ENCODE assay signal across 8 cellular contexts in the genomic region with DNA sequence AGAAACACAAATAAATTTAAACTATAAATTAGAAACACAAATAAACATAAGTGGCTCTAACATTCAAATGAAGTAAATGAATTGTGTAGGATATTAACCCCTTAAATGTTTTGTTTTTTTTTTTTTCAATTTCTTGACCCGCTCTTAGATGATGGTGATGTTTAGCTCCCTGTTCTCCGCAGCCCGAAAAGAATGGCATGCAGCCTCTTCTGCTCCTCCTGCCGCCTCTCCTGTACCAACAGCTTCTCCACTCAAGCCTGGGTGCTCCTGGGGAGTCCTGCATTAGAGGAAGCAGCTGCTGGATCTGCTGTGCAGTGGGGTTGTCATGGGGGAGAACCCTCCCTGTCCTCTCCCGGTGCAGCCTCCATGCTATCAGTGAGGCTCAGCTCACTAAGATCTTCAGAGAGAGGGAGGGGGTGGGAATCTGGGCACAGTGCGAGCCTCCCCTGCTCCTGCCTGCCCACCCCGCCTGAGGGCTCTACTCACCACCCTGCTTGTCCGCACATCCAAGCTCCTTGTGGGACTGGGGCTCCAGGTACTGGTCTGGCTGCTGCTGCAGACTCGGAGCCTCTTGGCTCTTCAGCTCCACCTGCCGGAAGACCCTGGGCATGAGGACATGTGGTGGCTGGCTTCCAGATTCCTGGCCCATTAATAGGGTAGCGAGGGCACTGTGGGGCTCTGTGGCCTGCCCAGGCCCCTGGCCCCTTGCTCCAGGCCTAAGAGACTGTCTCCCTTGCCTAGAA. TPM values are rescaled to one million over a fixed set of nuclear protein-coding genes. Genes with fewer than 3 reads are reported as not detected.
DNase-seq lines count a peak whose midpoint lies in the region; ATAC-seq, FAIRE-seq and TF ChIP-seq lines count a peak whose summit lies in the region.
"Not testable (repeated sequence)": the region's sequence is repeated elsewhere in the genome, so short reads cannot be mapped to it uniquely, and the experiment has no call there.

No MANE protein-coding gene starts in this region.

- POLR2A ChIA-PET in IMR-90 (lab: Charles Lee; ENCODE audit: unreplicated experiment); activated naive CD8-positive, alpha-beta T cell treated with anti-CD3 and anti-CD28 coated beads, Interleukin-2, amount 10 ng/mL, durations not matched to agents 7 days and 5 days (lab: Charles Lee); H1 (lab: Charles Lee; ENCODE audit: partially characterized antibody); HepG2 (lab: Yijun Ruan, JAX): not testable (repeated sequence)

- not testable (repeated sequence) for H3K23ac ChIP-seq in IMR-90 (ENCODE audit: low read depth, low read length); H1 (ENCODE audit: insufficient read length)

- WGBS in IMR-90 (ENCODE audit: extremely low coverage in 2 of 2, insufficient read length in 1 of 2), 2 experiments = no CpG with 5 or more reads among the region's 11 CpGs
- 52% methylated on average over 9 of the region's 11 CpGs; no CpG with 5 or more reads in 1 of the 2 experiments for WGBS in H1 (ENCODE audit: extremely low coverage in 1 of 2, insufficient coverage in 1 of 2, insufficient read length in 1 of 2, insufficient replicate concordance in 2 of 2, low coverage in 1 of 2, low lambda C conversion rate in 2 of 2, missing lambda C conversion rate in 1 of 2), 2 experiments
- WGBS in HepG2 (ENCODE audit: low lambda C conversion rate) = 50% methylated on average over 5 of the region's 11 CpGs

- not testable (repeated sequence) for H3K27me3 Mint-ChIP-seq in CD14-positive monocyte (ENCODE audit: low read depth in 3 of 3); activated naive CD8-positive, alpha-beta T cell treated with anti-CD3 and anti-CD28 coated beads, Interleukin-2, amount 10 ng/mL, durations not matched to agents 7 days and 5 days

- H4K8ac ChIP-seq in IMR-90 (ENCODE audit: low read depth in 2 of 2, low read length in 2 of 2); H1 (ENCODE audit: extremely low read depth, insufficient read depth, low read length): not testable (repeated sequence)

- dilution Hi-C loops in IMR-90 (cut with HindIII; ENCODE audit: low sequenced_read_pairs, unreplicated experiment) = not testable (repeated sequence)

- not testable (repeated sequence) for H3K14ac ChIP-seq in IMR-90 (replicated peaks; ENCODE audit: low read depth, low read length); H1 (ENCODE audit: insufficient read length)

- intact Hi-C loops in CD14-positive monocyte (cut with micrococcal nuclease); IMR-90 (cut with micrococcal nuclease); HepG2 (cut with micrococcal nuclease; ENCODE audit: unreplicated experiment): not testable (repeated sequence)

- H3K9me3 Mint-ChIP-seq in CD14-positive monocyte; activated naive CD8-positive, alpha-beta T cell treated with anti-CD3 and anti-CD28 coated beads, Interleukin-2, amount 10 ng/mL, durations not matched to agents 7 days and 5 days: not testable (repeated sequence)

- not testable (repeated sequence) for ATAC-seq in IMR-90 (ENCODE audit: low read depth); activated naive CD8-positive, alpha-beta T cell treated with anti-CD3 and anti-CD28 coated beads, Interleukin-2, amount 10 ng/mL, durations not matched to agents 7 days and 5 days (ENCODE audit: low read depth); HepG2; stimulated activated naive CD8-positive, alpha-beta T cell treated with anti-CD3 and anti-CD28 coated beads, Interleukin-15, Interleukin-2, amounts not matched to agents 100 U/mL and 50 U/mL, for 24 hours

- not testable (repeated sequence) for H2BK20ac ChIP-seq in IMR-90 (ENCODE audit: low read depth, low read length); H1 (ENCODE audit: low read length)

- not testable (repeated sequence) for H3K4me2 ChIP-seq in IMR-90 (ENCODE audit: low read depth, low read length); H1 (ENCODE audit: insufficient read depth in 1 of 2, low read depth in 2 of 2, low read length in 2 of 2); HepG2 (ENCODE audit: low read depth, low read length)

- H3K56ac ChIP-seq in IMR-90 (ENCODE audit: extremely low read depth, insufficient read depth, low read length); H1 (replicated peaks; ENCODE audit: insufficient read length, low read depth, low read length): not testable (repeated sequence)

- not testable (repeated sequence) for H3K79me2 ChIP-seq in H1 (ENCODE audit: control insufficient read depth in 1 of 2, insufficient read depth in 2 of 2, low read length in 2 of 2); HepG2 (ENCODE audit: insufficient read depth, low read length)

- H2AK9ac ChIP-seq in IMR-90 (replicated peaks; ENCODE audit: low read depth, low read length, poor library complexity) = not testable (repeated sequence)

- H3K9me1 ChIP-seq in IMR-90 (ENCODE audit: insufficient read depth, low read length) = not testable (repeated sequence)

- H3K4me3 Mint-ChIP-seq in CD14-positive monocyte; activated naive CD8-positive, alpha-beta T cell treated with anti-CD3 and anti-CD28 coated beads, Interleukin-2, amount 10 ng/mL, durations not matched to agents 7 days and 5 days: not testable (repeated sequence)

- H3K27ac ChIP-seq in IMR-90 (ENCODE audit: insufficient read depth, low read length); H1 (ENCODE audit: low read depth, low read length); HepG2 (ENCODE audit: extremely low read length, insufficient read depth, low read length): not testable (repeated sequence)

- not testable (repeated sequence) for H3K23me2 ChIP-seq in H1 (ENCODE audit: low read depth, low read length)

- H2BK12ac ChIP-seq in H1 (ENCODE audit: low read depth, low read length) = not testable (repeated sequence)

- H4K5ac ChIP-seq in IMR-90 (ENCODE audit: low read depth, low read length); H1 (ENCODE audit: insufficient read length, low read depth, low read length): not testable (repeated sequence)

- H2AK5ac ChIP-seq in IMR-90 (ENCODE audit: low read depth, low read length); H1 (ENCODE audit: low read depth, low read length): not testable (repeated sequence)

- H3K9ac ChIP-seq in IMR-90 (ENCODE audit: low read depth, low read length); H1 (replicated peaks in 1 of 4; ENCODE audit: extremely low read depth in 1 of 4, low read depth in 3 of 4, low read length in 3 of 4); HepG2 (ENCODE audit: insufficient read depth, low read depth, low read length): not testable (repeated sequence)

- not testable (repeated sequence) for H3K79me1 ChIP-seq in IMR-90 (ENCODE audit: low read depth in 1 of 2, low read length in 2 of 2); H1 (ENCODE audit: low read depth, low read length)

- H3K18ac ChIP-seq in IMR-90 (ENCODE audit: low read depth, low read length); H1 (ENCODE audit: extremely low read depth, low read length): not testable (repeated sequence)

- DNase-seq in CD14-positive monocyte (ENCODE audit: low spot score); IMR-90; HepG2 (ENCODE audit: low spot score); retinal pigment epithelial cell (ENCODE audit: low read depth): not testable (repeated sequence)
- peak; percentile 22 to 23 for DNase-seq in activated CD4-positive, alpha-beta T cell treated with anti-CD3 and anti-CD28 coated beads, Interleukin-2, amount 50 U/mL, for 48 hours
- DNase-seq in activated naive CD8-positive, alpha-beta T cell treated with anti-CD3 and anti-CD28 coated beads, Interleukin-2, amount 10 ng/mL, durations not matched to agents 7 days and 5 days = peak; percentile 54
- DNase-seq in H1 (ENCODE audit: low read depth in 1 of 2, low spot score in 2 of 2) = peak in 1 of 2 experiments; percentile 76
- DNase-seq in stimulated activated naive CD8-positive, alpha-beta T cell treated with anti-CD3 and anti-CD28 coated beads, Interleukin-15, Interleukin-2, amounts not matched to agents 100 U/mL and 50 U/mL, for 24 hours = peak; percentile 16

- TF ChIP-seq RAD21 in IMR-90 (IDR thresholded peaks at IDR 0.05; ENCODE audit: low read length) = peak; percentile 8; the same call in 1 of the 2 replicates
- TF ChIP-seq RAD21 in H1 (IDR thresholded peaks at IDR 0.05 in 1 of 2, conservative IDR thresholded peaks at IDR 0.05 in 1 of 2; ENCODE audit: low read depth in 2 of 2, low read length in 2 of 2) = peak; percentile 18 to 20; a peak in 3 of 4 replicates
- TF ChIP-seq RAD21 in HepG2 (CRISPR knock-in tag; IDR thresholded peaks at IDR 0.05) = not testable (repeated sequence)

- H2AFZ ChIP-seq in IMR-90 (replicated peaks; ENCODE audit: low read length, poor library complexity); H1 (ENCODE audit: low read length); HepG2 (ENCODE audit: low read length): not testable (repeated sequence)

- peak; percentile 51 for TF ChIP-seq CTCF in CD14-positive monocyte (IDR thresholded peaks at IDR 0.05)
- TF ChIP-seq CTCF in IMR-90 (conservative IDR thresholded peaks at IDR 0.05; ENCODE audit: low read depth, low read length); HepG2 (CRISPR knock-in tag; IDR thresholded peaks at IDR 0.05): not testable (repeated sequence)
- peak in 2 of 3 experiments; percentile 23 to 40; a peak in 3 of 4 replicates for TF ChIP-seq CTCF in H1 (IDR thresholded peaks at IDR 0.05; ENCODE audit: control extremely low read depth in 1 of 3, insufficient read depth in 1 of 3, low read depth in 1 of 3, low read length in 3 of 3)
- peak; percentile 29 for TF ChIP-seq CTCF in retinal pigment epithelial cell (conservative IDR thresholded peaks at IDR 0.05; ENCODE audit: low read depth, low read length)

- not testable (repeated sequence) for H4K91ac ChIP-seq in IMR-90 (ENCODE audit: insufficient read depth, low read depth, low read length); H1 (replicated peaks; ENCODE audit: insufficient read length, low read length)

- not testable (repeated sequence) for TF ChIP-seq POLR2A in IMR-90 (IDR thresholded peaks at IDR 0.05; ENCODE audit: low read depth, low read length); H1 (IDR thresholded peaks at IDR 0.05; ENCODE audit: control extremely low read depth in 1 of 2, low read depth in 2 of 2, low read length in 2 of 2); HepG2 (IDR thresholded peaks at IDR 0.05; ENCODE audit: insufficient read depth in 1 of 2, low read depth in 2 of 2, low read length in 2 of 2)

- not testable (repeated sequence) for H3K9me3 ChIP-seq in IMR-90 (ENCODE audit: control insufficient read depth, insufficient read depth, low read length); H1 (ENCODE audit: insufficient read depth in 2 of 2, low read depth in 1 of 2, low read length in 1 of 2); HepG2 (ENCODE audit: low read length)

- not testable (repeated sequence) for H2BK15ac ChIP-seq in IMR-90 (ENCODE audit: low read depth, low read length); H1 (ENCODE audit: low read length)

- not testable (repeated sequence) for H3K4me1 ChIP-seq in IMR-90 (ENCODE audit: control insufficient read depth, insufficient read depth, low read length); H1 (replicated peaks in 1 of 4; ENCODE audit: control insufficient read depth in 3 of 4, insufficient read depth in 4 of 4, low read length in 3 of 4); HepG2 (ENCODE audit: insufficient read depth, low read length)

- not testable (repeated sequence) for FAIRE-seq in H1 (lab: Jason Lieb, UNC); HepG2 (lab: Jason Lieb, UNC)

- not testable (repeated sequence) for H3K4ac ChIP-seq in IMR-90 (ENCODE audit: low read depth, low read length); H1 (replicated peaks; ENCODE audit: insufficient read length, low read depth, low read length)

- not testable (repeated sequence) for H3K36me3 Mint-ChIP-seq in CD14-positive monocyte; activated naive CD8-positive, alpha-beta T cell treated with anti-CD3 and anti-CD28 coated beads, Interleukin-2, amount 10 ng/mL, durations not matched to agents 7 days and 5 days

- H2BK5ac ChIP-seq in IMR-90 (ENCODE audit: low read depth, low read length, poor library complexity, severe bottlenecking); H1 (ENCODE audit: low read depth, low read length): not testable (repeated sequence)

- H3K27me3 ChIP-seq in IMR-90 (ENCODE audit: control insufficient read depth, insufficient read depth, low read length); H1 (replicated peaks in 1 of 4; ENCODE audit: control insufficient read depth in 3 of 4, extremely low read depth in 1 of 4, insufficient read depth in 3 of 4, low read length in 3 of 4); HepG2 (ENCODE audit: control insufficient read depth in 1 of 2, insufficient read depth in 2 of 2, low read length in 2 of 2): not testable (repeated sequence)

- not testable (repeated sequence) for H3K4me1 Mint-ChIP-seq in CD14-positive monocyte; activated naive CD8-positive, alpha-beta T cell treated with anti-CD3 and anti-CD28 coated beads, Interleukin-2, amount 10 ng/mL, durations not matched to agents 7 days and 5 days

- not testable (repeated sequence) for H3K4me3 ChIP-seq in IMR-90 (ENCODE audit: insufficient read depth, low read depth, low read length); H1 (ENCODE audit: extremely low read depth in 1 of 4, insufficient read depth in 2 of 4, low read depth in 3 of 4, low read length in 4 of 4); HepG2 (replicated peaks in 1 of 3; ENCODE audit: insufficient read depth in 1 of 3, low read depth in 2 of 3, low read length in 3 of 3); retinal pigment epithelial cell (ENCODE audit: low read length)

- in situ Hi-C loops in IMR-90 (cut with MboI; ENCODE audit: low sequenced_read_pairs); HepG2 (cut with HindIII; ENCODE audit: extremely low pct_ligation_motif_present, low pct_unique_long_range_greater_than_20kb): not testable (repeated sequence)

- not testable (repeated sequence) for TF ChIP-seq EP300 in H1 (IDR thresholded peaks at IDR 0.05; ENCODE audit: borderline replicate concordance in 1 of 2, low read depth in 2 of 2, low read length in 2 of 2); HepG2 (IDR thresholded peaks at IDR 0.05; ENCODE audit: low read depth in 2 of 2, low read length in 2 of 2); HepG2 (CRISPR knock-in tag; IDR thresholded peaks at IDR 0.05; ENCODE audit: borderline replicate concordance)

- H4K20me1 ChIP-seq in IMR-90 (ENCODE audit: insufficient read depth, low read length); H1 (replicated peaks in 1 of 2; ENCODE audit: control insufficient read depth in 1 of 2, insufficient read depth in 2 of 2, low read length in 2 of 2); HepG2 (ENCODE audit: insufficient read depth, low read length): not testable (repeated sequence)

- not testable (repeated sequence) for H3K36me3 ChIP-seq in IMR-90 (ENCODE audit: control insufficient read depth, insufficient read depth, low read length); H1 (ENCODE audit: control insufficient read depth in 2 of 4, insufficient read depth in 4 of 4, low read length in 3 of 4); HepG2 (replicated peaks in 1 of 2; ENCODE audit: control insufficient read depth in 1 of 2, insufficient read depth in 2 of 2, low read length in 2 of 2)

- H3K27ac Mint-ChIP-seq in CD14-positive monocyte; activated naive CD8-positive, alpha-beta T cell treated with anti-CD3 and anti-CD28 coated beads, Interleukin-2, amount 10 ng/mL, durations not matched to agents 7 days and 5 days: not testable (repeated sequence)

- not testable (repeated sequence) for H2BK120ac ChIP-seq in IMR-90 (ENCODE audit: low read depth, low read length); H1 (replicated peaks; ENCODE audit: low read depth, low read length)

- BruUV-seq in IMR-90 (replicated peaks; lab: Mats Ljungman, UMichigan); HepG2 (replicated peaks; lab: Mats Ljungman, UMichigan): not testable (repeated sequence)

- CTCF ChIA-PET in IMR-90 (lab: Yijun Ruan, JAX); H1 (lab: Charles Lee; ENCODE audit: partially characterized antibody); HepG2 (lab: Yijun Ruan, JAX; ENCODE audit: low intra/inter-chr PET ratio, low total read pairs): not testable (repeated sequence)

RNA-seq across cellular contexts. Expression of a gene that starts 6.5 kb away (rescaled TPM):
- polyA plus RNA-seq in CD14-positive monocyte = not detected
- total RNA-seq in IMR-90 (2012; rRNA removed) = under 0.01 and 0.28 TPM in 2 replicates
- polyA plus RNA-seq in IMR-90 (2012; rRNA removed) = 0.62 and 0.79 TPM in 2 replicates
- 0.06 and 0.11 TPM in 2 replicates for polyA plus RNA-seq in IMR-90 (2012; cell fraction: cytosol; rRNA removed)
- polyA plus RNA-seq in IMR-90 (2012; cell fraction: nucleus; rRNA removed; ENCODE audit: low replicate concordance) = 4.7 and 8.7 TPM in 2 replicates
- 1 to 10 TPM; 4.2 TPM for total RNA-seq in activated naive CD8-positive, alpha-beta T cell treated with anti-CD3 and anti-CD28 coated beads, Interleukin-2, amount 10 ng/mL, durations not matched to agents 7 days and 5 days
- total RNA-seq in H1 (2021; fragmentation: NEBNext Ultra II Directional; extraction: Animal tissue kit (Norgen Biotek cat#: 25700)) = 3.7 and 4.0 TPM in 2 replicates
- polyA plus RNA-seq in H1 (2011; rRNA removed) = 0.91 and 1.3 TPM in 2 replicates
- 3.0 TPM for polyA plus RNA-seq in H1 (2011; cell fraction: cytosol; rRNA removed)
- 5.9 TPM for polyA plus RNA-seq in H1 (2011; cell fraction: nucleus; rRNA removed)
- 3.4 to 5.3 TPM (median 4.0 TPM) in 4 replicates for polyA plus RNA-seq in H1 (2012, experiment 1 of 2)
- 0.07 TPM for polyA plus RNA-seq in H1 (2012, experiment 2 of 2)
- 0.89 TPM for polyA plus RNA-seq in H1 (2013, experiment 1 of 2)
- polyA plus RNA-seq in H1 (2013, experiment 2 of 2) = 0.87 TPM
- 0.28 and 0.85 TPM in 2 replicates for polyA minus RNA-seq in H1 (2011; rRNA and poly(A)+ RNA removed)
- 1.5 TPM for polyA minus RNA-seq in H1 (2011; cell fraction: cytosol; rRNA and poly(A)+ RNA removed)
- polyA minus RNA-seq in H1 (2011; cell fraction: nucleus; rRNA and poly(A)+ RNA removed) = 4.3 TPM
- 0.87 and 1.5 TPM in 2 replicates for total RNA-seq in HepG2 (2016; rRNA removed; fragmentation: Illumina TruSeq; extraction: Trizol)
- total RNA-seq in HepG2 (2016; cell fraction: cytosol; rRNA removed; fragmentation: Illumina TruSeq; extraction: Trizol; ENCODE audit: low read depth) = 0.71 and 1.5 TPM in 2 replicates
- 0.77 and 1.4 TPM in 2 replicates for total RNA-seq in HepG2 (2016; cell fraction: insoluble cytoplasmic fraction; rRNA removed; fragmentation: Illumina TruSeq; extraction: Trizol)
- 0.62 and 1.2 TPM in 2 replicates for total RNA-seq in HepG2 (2016; cell fraction: membrane; rRNA removed; fragmentation: Illumina TruSeq; extraction: Trizol)
- 2.7 and 4.3 TPM in 2 replicates for total RNA-seq in HepG2 (2016; cell fraction: nucleus; rRNA removed; fragmentation: Illumina TruSeq; extraction: Trizol)
- polyA plus RNA-seq in HepG2 (2011; rRNA removed) = 2.2 and 2.5 TPM in 2 replicates
- polyA plus RNA-seq in HepG2 (2011; cell fraction: cytosol; rRNA removed) = 0.54 and 0.59 TPM in 2 replicates
- polyA plus RNA-seq in HepG2 (2011; cell fraction: nucleus; rRNA removed) = 4.1 and 4.5 TPM in 2 replicates
- 1.5 and 3.4 TPM in 2 replicates for polyA plus RNA-seq in HepG2 (2012)
- polyA plus RNA-seq in HepG2 (2016; cell fraction: cytosol; fragmentation: Illumina TruSeq; extraction: Trizol; ENCODE audit: low read depth) = 0.10 and 0.14 TPM in 2 replicates
- polyA plus RNA-seq in HepG2 (2016; cell fraction: insoluble cytoplasmic fraction; fragmentation: Illumina TruSeq; extraction: Trizol; ENCODE audit: low read depth) = 0.74 and 0.91 TPM in 2 replicates
- polyA plus RNA-seq in HepG2 (2016; cell fraction: membrane; fragmentation: Illumina TruSeq; extraction: Trizol; ENCODE audit: low read depth) = 0.39 and 0.42 TPM in 2 replicates
- polyA plus RNA-seq in HepG2 (2016; cell fraction: nucleus; fragmentation: Illumina TruSeq; extraction: Trizol; ENCODE audit: insufficient read depth, low read depth) = 11.7 and 12.5 TPM in 2 replicates
- 0.72 TPM in 1 of 2 replicates, not detected in the other for polyA minus RNA-seq in HepG2 (2011; rRNA and poly(A)+ RNA removed; ENCODE audit: low replicate concordance)
- polyA minus RNA-seq in HepG2 (2011; cell fraction: cytosol; rRNA and poly(A)+ RNA removed) = 0.18 and 0.20 TPM in 2 replicates
- 2.5 and 3.7 TPM in 2 replicates for polyA minus RNA-seq in HepG2 (2011; cell fraction: nucleus; rRNA and poly(A)+ RNA removed)
